In genomic region chr10:92691591-92692084, GRCh38 we compare ENCODE assay signal across 8 cellular contexts. TPM values are rescaled to one million over a fixed set of nuclear protein-coding genes. Genes with fewer than 3 reads are reported as not detected.
A peak's percentile ranks its signal among the peaks of the same experiment; 100 is the strongest.
DNase-seq lines count a peak whose midpoint lies in the region; ATAC-seq lines count a peak whose summit lies in the region.

No MANE protein-coding gene starts in this region.

- ATAC-seq in HG02588 (IDR thresholded peaks at IDR 0.05; ENCODE audit: unreplicated experiment) = no peak

- H3K4me1 Mint-ChIP-seq in activated naive CD4-positive, alpha-beta T cell treated with anti-CD3 and anti-CD28 coated beads, Interleukin-2, amount 10 ng/mL, durations not matched to agents 7 days and 5 days = peaks cover 30% of the 10 kb centered on the region
- H3K4me1 Mint-ChIP-seq in immature natural killer cell = peaks cover 22 to 38% of the 10 kb centered on the region in 2 donors
- H3K4me1 Mint-ChIP-seq in stimulated activated naive CD8-positive, alpha-beta T cell treated with anti-CD3 and anti-CD28 coated beads, Interleukin-15, Interleukin-2, amounts not matched to agents 100 ng/mL and 50 ng/mL, for 24 hours (ENCODE audit: low read depth) = peaks cover 28% of the 10 kb centered on the region

- H3K9me3 Mint-ChIP-seq in activated naive CD4-positive, alpha-beta T cell treated with anti-CD3 and anti-CD28 coated beads, Interleukin-2, amount 10 ng/mL, durations not matched to agents 7 days and 5 days = no peaks in the 10 kb centered on the region
- no peaks in the 10 kb centered on the region for H3K9me3 Mint-ChIP-seq in immature natural killer cell
- H3K9me3 Mint-ChIP-seq in stimulated activated naive CD8-positive, alpha-beta T cell treated with anti-CD3 and anti-CD28 coated beads, Interleukin-15, Interleukin-2, amounts not matched to agents 100 ng/mL and 50 ng/mL, for 24 hours = no peaks in the 10 kb centered on the region

- peak; percentile 91 for DNase-seq in KBM-7
- peak; percentile 33 for DNase-seq in activated naive CD4-positive, alpha-beta T cell treated with anti-CD3 and anti-CD28 coated beads, Interleukin-2, amount 10 ng/mL, durations not matched to agents 7 days and 5 days
- DNase-seq in immature natural killer cell = peak; percentile 76 to 80 (median 80)
- DNase-seq in NCI-H748 (lab: John Stamatoyannopoulos, UW; ENCODE audit: unreplicated experiment) = no peak
- no peak for DNase-seq in cerebellar cortex (ENCODE audit: low spot score)
- no peak for DNase-seq in hepatic stellate cell (ENCODE audit: low spot score)

- CTCF ChIA-PET in activated naive CD4-positive, alpha-beta T cell treated with anti-CD3 and anti-CD28 coated beads, Interleukin-2, amount 10 ng/mL, durations not matched to agents 7 days and 5 days (lab: Charles Lee) = no interaction called here

- peak overlapping the region; percentile 23 for H3K4me3 Mint-ChIP-seq in activated naive CD4-positive, alpha-beta T cell treated with anti-CD3 and anti-CD28 coated beads, Interleukin-2, amount 10 ng/mL, durations not matched to agents 7 days and 5 days
- H3K4me3 Mint-ChIP-seq in immature natural killer cell = peak overlapping the region; percentile 82 to 91 (median 87)
- H3K4me3 Mint-ChIP-seq in stimulated activated naive CD8-positive, alpha-beta T cell treated with anti-CD3 and anti-CD28 coated beads, Interleukin-15, Interleukin-2, amounts not matched to agents 100 ng/mL and 50 ng/mL, for 24 hours = peak overlapping the region; percentile 77

- in situ Hi-C loops in KBM-7 (cut with MboI; ENCODE audit: low pct_unique_long_range_greater_than_20kb, low sequenced_read_pairs) = no loop called here

- peaks cover 84% of the 10 kb centered on the region for H3K27me3 Mint-ChIP-seq in activated naive CD4-positive, alpha-beta T cell treated with anti-CD3 and anti-CD28 coated beads, Interleukin-2, amount 10 ng/mL, durations not matched to agents 7 days and 5 days
- H3K27me3 Mint-ChIP-seq in immature natural killer cell (ENCODE audit: low read depth in 3 of 3) = peaks cover 12 to 32% (median 26%) of the 10 kb centered on the region in 3 donors
- H3K27me3 Mint-ChIP-seq in stimulated activated naive CD8-positive, alpha-beta T cell treated with anti-CD3 and anti-CD28 coated beads, Interleukin-15, Interleukin-2, amounts not matched to agents 100 ng/mL and 50 ng/mL, for 24 hours = peaks cover 61% of the 10 kb centered on the region

- peaks cover 2% of the 10 kb centered on the region for H3K36me3 Mint-ChIP-seq in activated naive CD4-positive, alpha-beta T cell treated with anti-CD3 and anti-CD28 coated beads, Interleukin-2, amount 10 ng/mL, durations not matched to agents 7 days and 5 days
- H3K36me3 Mint-ChIP-seq in immature natural killer cell = peaks cover 5 to 20% (median 8%) of the 10 kb centered on the region in 3 donors
- no peaks in the 10 kb centered on the region for H3K36me3 Mint-ChIP-seq in stimulated activated naive CD8-positive, alpha-beta T cell treated with anti-CD3 and anti-CD28 coated beads, Interleukin-15, Interleukin-2, amounts not matched to agents 100 ng/mL and 50 ng/mL, for 24 hours (ENCODE audit: low read depth)

- peak overlapping the region; percentile 71 for H3K27ac Mint-ChIP-seq in activated naive CD4-positive, alpha-beta T cell treated with anti-CD3 and anti-CD28 coated beads, Interleukin-2, amount 10 ng/mL, durations not matched to agents 7 days and 5 days
- peak overlapping the region; percentile 63 to 93 (median 89) for H3K27ac Mint-ChIP-seq in immature natural killer cell
- peak overlapping the region; percentile 49 for H3K27ac Mint-ChIP-seq in stimulated activated naive CD8-positive, alpha-beta T cell treated with anti-CD3 and anti-CD28 coated beads, Interleukin-15, Interleukin-2, amounts not matched to agents 100 ng/mL and 50 ng/mL, for 24 hours

RNA-seq across cellular contexts. Expression of gene HHEX, which starts 1.9 kb away (rescaled TPM):
- 1 to 10 TPM; 5.5 to 9.0 (median 7.3) TPM for polyA plus RNA-seq in immature natural killer cell

Comparison
In these comparisons a context has a peak if more than half of its experiments do, and no peak if none do; other contexts are left out.
1. DNase-seq: peak in KBM-7 (single experiment), activated naive CD4-positive, alpha-beta T cell treated with anti-CD3 and anti-CD28 coated beads, Interleukin-2, amount 10 ng/mL, durations not matched to agents 7 days and 5 days (single experiment) and immature natural killer cell (3 of 3); none in NCI-H748 (single experiment), cerebellar cortex (single experiment) and hepatic stellate cell (single experiment).
2. H3K4me3 Mint-ChIP-seq: peak in every context shown above with its lines; median percentile 87 in immature natural killer cell; 77 in stimulated activated naive CD8-positive, alpha-beta T cell treated with anti-CD3 and anti-CD28 coated beads, Interleukin-15, Interleukin-2, amounts not matched to agents 100 ng/mL and 50 ng/mL, for 24 hours; 23 in activated naive CD4-positive, alpha-beta T cell treated with anti-CD3 and anti-CD28 coated beads, Interleukin-2, amount 10 ng/mL, durations not matched to agents 7 days and 5 days.
3. Peak in every context shown above with its lines, with median percentiles within 50 percentile points of each other: H3K27ac Mint-ChIP-seq.